ENCODE assay signal across 1 cellular context in the genomic region with DNA sequence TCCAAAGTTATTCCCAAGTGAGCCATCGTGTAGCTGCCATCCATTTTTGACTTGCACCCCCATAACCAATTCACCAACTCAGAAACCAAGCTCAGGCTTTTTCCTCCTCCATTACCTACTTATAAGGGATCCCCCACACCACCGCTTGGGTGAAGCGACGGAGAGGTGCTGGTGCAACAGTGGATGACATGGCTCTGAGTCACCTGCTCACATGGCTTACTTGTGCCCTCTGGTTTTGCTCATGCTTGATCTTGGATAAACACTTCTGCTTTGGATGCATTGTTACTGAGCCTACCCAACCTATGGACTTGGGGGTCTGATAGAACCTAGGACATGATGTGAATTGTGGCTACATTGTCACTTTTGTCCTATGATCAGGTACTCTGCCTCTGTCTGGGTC.
TF ChIP-seq lines count a peak whose summit lies in the region.

No MANE protein-coding gene starts in this region.

TF ChIP-seq in K562, 482 proteins besides CTCF, POLR2A, EP300 and RAD21:
- TF ChIP-seq, protein P1, sequence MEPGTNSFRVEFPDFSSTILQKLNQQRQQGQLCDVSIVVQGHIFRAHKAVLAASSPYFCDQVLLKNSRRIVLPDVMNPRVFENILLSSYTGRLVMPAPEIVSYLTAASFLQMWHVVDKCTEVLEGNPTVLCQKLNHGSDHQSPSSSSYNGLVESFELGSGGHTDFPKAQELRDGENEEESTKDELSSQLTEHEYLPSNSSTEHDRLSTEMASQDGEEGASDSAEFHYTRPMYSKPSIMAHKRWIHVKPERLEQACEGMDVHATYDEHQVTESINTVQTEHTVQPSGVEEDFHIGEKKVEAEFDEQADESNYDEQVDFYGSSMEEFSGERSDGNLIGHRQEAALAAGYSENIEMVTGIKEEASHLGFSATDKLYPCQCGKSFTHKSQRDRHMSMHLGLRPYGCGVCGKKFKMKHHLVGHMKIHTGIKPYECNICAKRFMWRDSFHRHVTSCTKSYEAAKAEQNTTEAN (CRISPR knock-in tag; IDR thresholded peaks at IDR 0.05), result no peak
- TF ChIP-seq SMARCA4 (IDR thresholded peaks at IDR 0.05), result peak; percentile 22; the same call in 1 of the 2 replicates
- peak; percentile 30; the same call in 1 of the 2 replicates for TF ChIP-seq MGA (IDR thresholded peaks at IDR 0.05)
- TF ChIP-seq JUND (IDR thresholded peaks at IDR 0.05; ENCODE audit: borderline replicate concordance, low read depth, low read length), result peak; percentile 78
- TF ChIP-seq JUND (tag; IDR thresholded peaks at IDR 0.05; ENCODE audit: borderline replicate concordance, low read depth, low read length), result 0 out of 3 replicates have a peak, but pooled peaks have one; percentile 33
- TF ChIP-seq, protein P2, sequence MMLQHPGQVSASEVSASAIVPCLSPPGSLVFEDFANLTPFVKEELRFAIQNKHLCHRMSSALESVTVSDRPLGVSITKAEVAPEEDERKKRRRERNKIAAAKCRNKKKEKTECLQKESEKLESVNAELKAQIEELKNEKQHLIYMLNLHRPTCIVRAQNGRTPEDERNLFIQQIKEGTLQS (IDR thresholded peaks at IDR 0.05), result peak; percentile 88
- TF ChIP-seq, protein P2 (CRISPR knock-in tag; conservative IDR thresholded peaks at IDR 0.05), result 0 out of 2 replicates have a peak, but pooled peaks have one; percentile 26
- no peak for TF ChIP-seq ZNF644 (tag; IDR thresholded peaks at IDR 0.05; ENCODE audit: low read depth)
- no peak for TF ChIP-seq ZNF354B (CRISPR knock-in tag; IDR thresholded peaks at IDR 0.05)
- 0 out of 2 replicates have a peak, but pooled peaks have one; percentile 12 for TF ChIP-seq SPI1 (IDR thresholded peaks at IDR 0.05; ENCODE audit: borderline replicate concordance, low read depth, low read length)
- TF ChIP-seq JUN (IDR thresholded peaks at IDR 0.05; ENCODE audit: borderline replicate concordance, low read depth, low read length), result peak; percentile 86
- TF ChIP-seq JUN (CRISPR knock-in tag; IDR thresholded peaks at IDR 0.05; ENCODE audit: borderline replicate concordance), result no peak
- no peak for TF ChIP-seq CEBPG (CRISPR knock-in tag; IDR thresholded peaks at IDR 0.05)
- TF ChIP-seq CEBPG (tag; conservative IDR thresholded peaks at IDR 0.05 in 1 of 2, IDR thresholded peaks at IDR 0.05 in 1 of 2), result peak in 1 of 2 experiments; percentile 68; a peak in 2 of 4 replicates
- TF ChIP-seq FOXK2 (conservative IDR thresholded peaks at IDR 0.05 in 1 of 2, IDR thresholded peaks at IDR 0.05 in 1 of 2; ENCODE audit: low read depth in 2 of 2), result no peak
- peak; percentile 16 for TF ChIP-seq FOS (IDR thresholded peaks at IDR 0.05; ENCODE audit: extremely low read depth, insufficient read length)
- TF ChIP-seq TRIM24 (IDR thresholded peaks at IDR 0.05), result peak; percentile 74 to 84
- peak; percentile 62; the same call in 1 of the 2 replicates for TF ChIP-seq BHLHE40 (IDR thresholded peaks at IDR 0.05; ENCODE audit: low read length)
- TF ChIP-seq ZNF830 (CRISPR knock-in tag; IDR thresholded peaks at IDR 0.05), result no peak
- no peak for TF ChIP-seq KDM1A (IDR thresholded peaks at IDR 0.05)
- TF ChIP-seq DDX20 (tag; IDR thresholded peaks at IDR 0.05; ENCODE audit: low read depth), result no peak
- TF ChIP-seq ZNF584 (CRISPR knock-in tag; IDR thresholded peaks at IDR 0.05; ENCODE audit: low read depth), result no peak
- TF ChIP-seq FOSL1 (tag; conservative IDR thresholded peaks at IDR 0.05), result peak; percentile 100
